Comparison of ENCODE assay signal across 30 cellular contexts in genomic region chr2:64554117-64554516, GRCh38.
"Had no signal": no experiment of that assay in that cellular context is flagged by ENCODE, and none has a peak within 500 bp of the region (broad histone marks: within the 10 kb centered on the region; RNA-seq: fewer than 3 reads in every experiment).

No MANE protein-coding gene starts in this region.

- H3K4me1 Mint-ChIP-seq: activated naive CD4-positive, alpha-beta T cell treated with anti-CD3 and anti-CD28 coated beads, Interleukin-2, amount 10 ng/mL, durations not matched to agents 7 days and 5 days had no signal

- H3K27ac ChIP-seq: adrenal gland, breast epithelium, cardiac muscle cell, colonic mucosa, epithelial cell of prostate, esophagus squamous epithelium, gastroesophageal sphincter had no signal

- H3K4me3 ChIP-seq: adrenal gland, breast epithelium, cardiac muscle cell, colonic mucosa, esophagus squamous epithelium, gastroesophageal sphincter had no signal

- H3K4me1 ChIP-seq: breast epithelium, colonic mucosa had no signal

- H3K27me3 ChIP-seq: adrenal gland, breast epithelium, cardiac muscle cell, colonic mucosa, esophagus squamous epithelium, gastroesophageal sphincter had no signal

- FAIRE-seq: endometrium, endothelial cell of umbilical vein had no signal

- H3K9me3 Mint-ChIP-seq: activated CD4-positive, alpha-beta memory T cell treated with anti-CD3 and anti-CD28 coated beads, Interleukin-2, amount 10 ng/mL, durations not matched to agents 7 days and 5 days; activated CD4-positive, alpha-beta T cell treated with anti-CD3 and anti-CD28 coated beads, Interleukin-2, amount 10 ng/mL, durations not matched to agents 24 days and 14 days; activated naive CD4-positive, alpha-beta T cell treated with anti-CD3 and anti-CD28 coated beads, Interleukin-2, amount 10 ng/mL, durations not matched to agents 7 days and 5 days; activated naive CD4-positive, alpha-beta T cell treated with anti-CD3 and anti-CD28 coated beads, Interleukin-2, amount 50 U/mL, for 72 hours; activated T-cell treated with anti-CD3 and anti-CD28 coated beads, Interleukin-2, amount 50 U/mL, for 24 hours; activated T-cell treated with anti-CD3 and anti-CD28 coated beads, Interleukin-2, amount 50 U/mL, for 72 hours had no signal

- DNase-seq: activated CD4-positive, alpha-beta memory T cell treated with anti-CD3 and anti-CD28 coated beads, Interleukin-2, amount 10 ng/mL, durations not matched to agents 7 days and 5 days; activated CD4-positive, alpha-beta T cell treated with anti-CD3 and anti-CD28 coated beads for 36 hours; activated CD4-positive, alpha-beta T cell treated with anti-CD3 and anti-CD28 coated beads, Interleukin-2, amount 10 ng/mL, durations not matched to agents 24 days and 14 days; activated CD4-positive, CD25-positive, alpha-beta regulatory T cell; activated CD4-positive, CD25-positive, alpha-beta regulatory T cell treated with anti-CD3 and anti-CD28 coated beads, Interleukin-2, amount 50 U/mL, for 72 hours; activated CD8-positive, alpha-beta memory T cell treated with anti-CD3 and anti-CD28 coated beads, Interleukin-2, amount 50 U/mL, for 48 hours; activated gamma-delta T cell; activated naive CD4-positive, alpha-beta T cell; activated naive CD4-positive, alpha-beta T cell treated with anti-CD3 and anti-CD28 coated beads, Interleukin-2, amount 10 ng/mL, durations not matched to agents 7 days and 5 days; activated T-cell treated with anti-CD3 and anti-CD28 coated beads for 4 hours; activated T-cell treated with anti-CD3 and anti-CD28 coated beads, Interleukin-2, amount 50 U/mL, for 24 hours; activated T-cell treated with anti-CD3 and anti-CD28 coated beads, Interleukin-2, amount 50 U/mL, for 72 hours; adrenal gland; amygdala; aorta; central memory CD4-positive, alpha-beta T cell; cerebellar nuclear complex; colonic mucosa; effector CD8-positive, alpha-beta T cell; esophagus squamous epithelium; foreskin melanocyte; T-helper 2 cell had no signal

- H3K27ac Mint-ChIP-seq: activated CD4-positive, alpha-beta memory T cell treated with anti-CD3 and anti-CD28 coated beads, Interleukin-2, amount 10 ng/mL, durations not matched to agents 7 days and 5 days; activated CD4-positive, alpha-beta T cell treated with anti-CD3 and anti-CD28 coated beads for 36 hours; activated CD4-positive, alpha-beta T cell treated with anti-CD3 and anti-CD28 coated beads, Interleukin-2, amount 10 ng/mL, durations not matched to agents 24 days and 14 days; activated naive CD4-positive, alpha-beta T cell treated with anti-CD3 and anti-CD28 coated beads, Interleukin-2, amount 10 ng/mL, durations not matched to agents 7 days and 5 days; activated naive CD4-positive, alpha-beta T cell treated with anti-CD3 and anti-CD28 coated beads, Interleukin-2, amount 50 U/mL, for 72 hours; activated T-cell treated with anti-CD3 and anti-CD28 coated beads, Interleukin-2, amount 50 U/mL, for 24 hours; activated T-cell treated with anti-CD3 and anti-CD28 coated beads, Interleukin-2, amount 50 U/mL, for 72 hours; brain had no signal

- H3K4me3 Mint-ChIP-seq: activated CD4-positive, alpha-beta memory T cell treated with anti-CD3 and anti-CD28 coated beads, Interleukin-2, amount 10 ng/mL, durations not matched to agents 7 days and 5 days; activated CD4-positive, alpha-beta T cell treated with anti-CD3 and anti-CD28 coated beads for 36 hours; activated CD4-positive, alpha-beta T cell treated with anti-CD3 and anti-CD28 coated beads, Interleukin-2, amount 10 ng/mL, durations not matched to agents 24 days and 14 days; activated naive CD4-positive, alpha-beta T cell treated with anti-CD3 and anti-CD28 coated beads, Interleukin-2, amount 10 ng/mL, durations not matched to agents 7 days and 5 days; activated T-cell treated with anti-CD3 and anti-CD28 coated beads, Interleukin-2, amount 50 U/mL, for 24 hours; activated T-cell treated with anti-CD3 and anti-CD28 coated beads, Interleukin-2, amount 50 U/mL, for 72 hours; brain had no signal

- ATAC-seq: activated CD4-positive, alpha-beta T cell treated with anti-CD3 and anti-CD28 coated beads for 36 hours; activated naive CD4-positive, alpha-beta T cell treated with anti-CD3 and anti-CD28 coated beads, Interleukin-2, amount 50 U/mL, for 72 hours; activated T-cell treated with anti-CD3 and anti-CD28 coated beads, Interleukin-2, amount 50 U/mL, for 72 hours; gastroesophageal sphincter had no signal

- H3K9me3 ChIP-seq: adrenal gland, breast epithelium, colonic mucosa, esophagus squamous epithelium, gastroesophageal sphincter had no signal

- H3K27me3 Mint-ChIP-seq: activated CD4-positive, alpha-beta memory T cell treated with anti-CD3 and anti-CD28 coated beads, Interleukin-2, amount 10 ng/mL, durations not matched to agents 7 days and 5 days; activated CD4-positive, alpha-beta T cell treated with anti-CD3 and anti-CD28 coated beads for 36 hours; activated CD4-positive, alpha-beta T cell treated with anti-CD3 and anti-CD28 coated beads, Interleukin-2, amount 10 ng/mL, durations not matched to agents 24 days and 14 days; activated naive CD4-positive, alpha-beta T cell treated with anti-CD3 and anti-CD28 coated beads, Interleukin-2, amount 10 ng/mL, durations not matched to agents 7 days and 5 days; activated T-cell treated with anti-CD3 and anti-CD28 coated beads, Interleukin-2, amount 50 U/mL, for 24 hours; brain had no signal

- H3K36me3 ChIP-seq: adrenal gland, breast epithelium, colonic mucosa had no signal
